Comparison of ENCODE assay signal across 8 cellular contexts in the genomic region with DNA sequence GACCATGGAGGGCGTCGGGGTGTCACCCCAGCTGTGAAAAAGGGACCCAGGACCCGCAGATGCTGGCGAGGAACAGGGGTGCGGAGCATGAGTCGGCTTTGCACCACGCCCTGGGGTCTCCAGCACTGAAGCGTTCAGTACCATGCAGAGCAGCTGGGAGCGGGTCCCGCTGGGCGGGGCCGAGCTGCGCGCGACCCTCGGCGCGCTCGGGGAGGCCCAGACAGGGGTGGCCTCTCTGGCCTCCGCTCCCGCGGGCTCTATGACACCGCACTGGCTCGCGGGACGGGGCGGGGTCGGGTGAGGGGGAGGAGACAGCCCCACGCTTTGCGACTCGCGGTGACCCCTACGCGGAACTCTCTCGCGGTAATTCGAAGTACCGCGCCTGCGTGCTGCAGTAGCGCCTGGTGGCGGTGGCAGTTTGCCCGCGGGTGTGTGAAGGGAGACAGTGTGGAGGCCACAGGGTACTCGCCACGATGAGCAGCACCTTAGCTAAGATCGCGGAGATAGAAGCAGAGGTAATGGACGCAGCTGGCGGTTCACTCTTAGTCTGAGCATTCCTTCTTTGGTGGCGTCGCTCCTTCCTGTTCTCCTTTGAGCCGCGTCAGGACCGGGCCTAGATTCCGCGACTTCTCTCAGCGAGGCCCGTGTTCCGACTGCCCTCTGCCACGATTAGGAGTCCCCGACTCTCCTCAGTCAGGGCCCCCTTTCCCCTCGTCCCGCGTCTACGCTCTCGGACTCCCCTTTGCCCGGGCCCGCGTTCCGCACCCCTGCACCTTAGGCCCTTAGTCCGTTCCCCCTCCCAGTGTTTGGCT. TPM values are rescaled to one million over a fixed set of nuclear protein-coding genes. Genes with fewer than 3 reads are reported as not detected.
DNase-seq lines count a peak whose midpoint lies in the region; ATAC-seq, FAIRE-seq and TF ChIP-seq lines count a peak whose summit lies in the region.

A gene with protein sequence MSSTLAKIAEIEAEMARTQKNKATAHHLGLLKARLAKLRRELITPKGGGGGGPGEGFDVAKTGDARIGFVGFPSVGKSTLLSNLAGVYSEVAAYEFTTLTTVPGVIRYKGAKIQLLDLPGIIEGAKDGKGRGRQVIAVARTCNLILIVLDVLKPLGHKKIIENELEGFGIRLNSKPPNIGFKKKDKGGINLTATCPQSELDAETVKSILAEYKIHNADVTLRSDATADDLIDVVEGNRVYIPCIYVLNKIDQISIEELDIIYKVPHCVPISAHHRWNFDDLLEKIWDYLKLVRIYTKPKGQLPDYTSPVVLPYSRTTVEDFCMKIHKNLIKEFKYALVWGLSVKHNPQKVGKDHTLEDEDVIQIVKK (plus strand): TSS at position 394 of the 812 bp plus-strand sequence. CDS start 80 bp downstream, at position 474.

- peak within 1 kb of the TSS; percentile 96 for H3K9ac ChIP-seq in colonic mucosa (ENCODE audit: low read depth in 2 of 2, low read length in 2 of 2)

- H3K36me3 ChIP-seq in BE2C (peaks cover 29% of the 10 kb centered on the region), colonic mucosa (no peaks in the 10 kb centered on the region)

- peak; percentile 98 for FAIRE-seq in GM19239 (lab: Jason Lieb, UNC)

- TF ChIP-seq CTCF in BE2C (IDR thresholded peaks at IDR 0.05; ENCODE audit: low read depth, low read length), result no peak
- no peak for TF ChIP-seq CTCF in colonic mucosa (IDR thresholded peaks at IDR 0.05)

- H3K4me3 ChIP-seq in BE2C (ENCODE audit: low read depth, low read length) (peak within 1 kb of the TSS; percentile 100), colonic mucosa (peak within 1 kb of the TSS; percentile 80)

- H3K27ac ChIP-seq in colonic mucosa, result peak within 1 kb of the TSS; percentile 81

- peaks cover 2% of the 10 kb centered on the region; the same call in 1 of the 2 replicates for H3K4me1 ChIP-seq in BE2C
- no peaks in the 10 kb centered on the region for H3K4me1 ChIP-seq in colonic mucosa

- peak; percentile 99 for DNase-seq in BE2C
- DNase-seq in GM19239 (ENCODE audit: insufficient read length, low spot score), result peak; percentile 96
- DNase-seq in NCI-H524 treated with DMSO at 0.1 percent for 48 hours (lab: John Stamatoyannopoulos, UW), result peak; percentile 74
- DNase-seq in activated CD4-positive, alpha-beta T cell treated with anti-CD3 and anti-CD28 coated beads for 48 hours, result peak; percentile 98
- DNase-seq in colonic mucosa, result peak; percentile 98
- DNase-seq in left colon, result peak; percentile 97 to 98
- peak; percentile 96 for DNase-seq in stimulated activated CD4-positive, alpha-beta T cell treated with anti-CD3 and anti-CD28 coated beads, Interleukin-1b, Interleukin-23, amount 100 ng/mL, for 48 hours

- peak; percentile 90 for ATAC-seq in HG03457 (IDR thresholded peaks at IDR 0.05; ENCODE audit: unreplicated experiment)
- ATAC-seq in left colon, result peak; percentile 98

- H3K27me3 ChIP-seq in BE2C, result no peaks in the 10 kb centered on the region
- H3K27me3 ChIP-seq in colonic mucosa, result no peaks in the 10 kb centered on the region

- H3K9me3 ChIP-seq in BE2C (no peaks in the 10 kb centered on the region), colonic mucosa (no peaks in the 10 kb centered on the region)

- intact Hi-C loops in colonic mucosa (cut with DNase I), result loop anchor here (5.0 kb wide), 1 partner anchor 52 kb away; a partner anchor contains a TSS
- intact Hi-C loops in left colon (cut with DNase I, micrococcal nuclease), result no loop called here

RNA-seq across cellular contexts. Expression of the gene that starts here (rescaled TPM):
- 254 TPM for polyA plus RNA-seq in BE2C (2012; ENCODE audit: insufficient read depth, insufficient read length, low read depth)
- total RNA-seq in colonic mucosa (10 to 100 TPM; 43.8 to 48.9 TPM), left colon (10 to 100 TPM; 29.9 to 34.5 TPM)

Comparison
In these comparisons a context has a peak if more than half of its experiments do, and no peak if none do; other contexts are left out.
1. Peak in every context shown above with its lines: DNase-seq, ATAC-seq, H3K4me3 ChIP-seq and H3K27ac ChIP-seq.